8 cellular contexts compared by ENCODE assay signal in genomic region chr20:32585011-32585518, GRCh38. TPM values are rescaled to one million over a fixed set of nuclear protein-coding genes. Genes with fewer than 3 reads are reported as not detected.
A peak's percentile ranks its signal among the peaks of the same experiment; 100 is the strongest.
DNase-seq lines count a peak whose midpoint lies in the region; ATAC-seq and TF ChIP-seq lines count a peak whose summit lies in the region.

NOL4L (minus strand) TSS chr20:32585333; CDS start chr20:32584890, 443 bp downstream.

- no peak within 1 kb of the TSS for H2BK120ac ChIP-seq in mesendoderm (ENCODE audit: low read depth, low read length)

- H3K79me2 ChIP-seq in mesendoderm (ENCODE audit: control insufficient read depth, insufficient read depth, low read length) = no peaks in the 10 kb centered on the region

- no peak within 1 kb of the TSS for H4K8ac ChIP-seq in mesendoderm (ENCODE audit: low read depth, low read length)

- WGBS in endodermal cell (ENCODE audit: insufficient coverage in 1 of 2, insufficient read length in 1 of 2), 2 experiments = 0% methylated on average over 31 to 60 of the region's 72 CpGs
- no CpG with 5 or more reads among the region's 72 CpGs for WGBS in mesendoderm (ENCODE audit: extremely low coverage, insufficient coverage, low lambda C conversion rate)
- 2% methylated on average over 13 of the region's 72 CpGs for WGBS in suprapubic skin

- no peak within 1 kb of the TSS for H3K27ac ChIP-seq in endodermal cell (ENCODE audit: low read depth, low read length)
- H3K27ac ChIP-seq in mesendoderm (ENCODE audit: low read depth, low read length) = no peak within 1 kb of the TSS
- H3K27ac ChIP-seq in suprapubic skin = no peak within 1 kb of the TSS

- no peaks in the 10 kb centered on the region for H3K36me3 Mint-ChIP-seq in activated CD8-positive, alpha-beta T cell treated with anti-CD3 and anti-CD28 coated beads for 36 hours (ENCODE audit: low read depth)
- H3K36me3 Mint-ChIP-seq in endodermal cell (ENCODE audit: low read depth) = no peaks in the 10 kb centered on the region

- no peak within 1 kb of the TSS for H4K5ac ChIP-seq in mesendoderm (ENCODE audit: low read length)

- no peak within 1 kb of the TSS for H3K23ac ChIP-seq in mesendoderm (ENCODE audit: low read length)

- peak within 1 kb of the TSS; percentile 61 for H3K4me3 ChIP-seq in GM08714 (ENCODE audit: low read length)
- H3K4me3 ChIP-seq in endodermal cell (ENCODE audit: low read length) = peak within 1 kb of the TSS; percentile 75
- H3K4me3 ChIP-seq in mesendoderm (ENCODE audit: low read length) = peak within 1 kb of the TSS; percentile 1
- peak within 1 kb of the TSS; percentile 58 for H3K4me3 ChIP-seq in suprapubic skin

- H3K4me1 ChIP-seq in endodermal cell (ENCODE audit: control insufficient read depth, insufficient read depth, low read length) (no peaks in the 10 kb centered on the region), mesendoderm (ENCODE audit: control insufficient read depth, low read depth, low read length) (peaks cover 3% of the 10 kb centered on the region), suprapubic skin (peaks cover 29% of the 10 kb centered on the region)

- H2BK15ac ChIP-seq in mesendoderm (replicated peaks; ENCODE audit: low read depth) = no peak within 1 kb of the TSS

- POLR2A ChIA-PET in activated CD8-positive, alpha-beta T cell treated with anti-CD3 and anti-CD28 coated beads for 36 hours (lab: Charles Lee) = interaction anchor here (1.1 to 1.7 kb wide), 6 partner anchors 10 to 77 kb away, joined by 4 to 5 read pairs (median 4); no protein-coding TSS in a partner anchor

- peak within 1 kb of the TSS; percentile 74 for H3K4me2 ChIP-seq in mesendoderm (ENCODE audit: low read length)

- H3K4me3 Mint-ChIP-seq in activated CD8-positive, alpha-beta T cell treated with anti-CD3 and anti-CD28 coated beads for 36 hours = peak within 1 kb of the TSS; percentile 73
- H3K4me3 Mint-ChIP-seq in endodermal cell = peak within 1 kb of the TSS; percentile 58

- DNase-seq in NCI-H146 (lab: John Stamatoyannopoulos, UW) (peak; percentile 85), endodermal cell (peak; percentile 81), mesendoderm (no peak), suprapubic skin (ENCODE audit: low spot score in 2 of 2) (no peak), OCI-M2 (lab: John Stamatoyannopoulos, UW; ENCODE audit: unreplicated experiment) (no peak)
- DNase-seq in activated CD8-positive, alpha-beta T cell treated with anti-CD3 and anti-CD28 coated beads for 36 hours = peak; percentile 54

- no peak within 1 kb of the TSS for H2AK5ac ChIP-seq in mesendoderm (ENCODE audit: low read length)

- peaks cover 33% of the 10 kb centered on the region for H3K4me1 Mint-ChIP-seq in activated CD8-positive, alpha-beta T cell treated with anti-CD3 and anti-CD28 coated beads for 36 hours (ENCODE audit: low read depth)
- peaks cover 15% of the 10 kb centered on the region for H3K4me1 Mint-ChIP-seq in endodermal cell

- no peaks in the 10 kb centered on the region for H3K9me3 ChIP-seq in endodermal cell (ENCODE audit: control insufficient read depth, low read length)
- H3K9me3 ChIP-seq in suprapubic skin = no peaks in the 10 kb centered on the region

- no peak for TF ChIP-seq CTCF in activated CD8-positive, alpha-beta T cell treated with anti-CD3 and anti-CD28 coated beads for 36 hours (IDR thresholded peaks at IDR 0.05)
- TF ChIP-seq CTCF in endodermal cell (conservative IDR thresholded peaks at IDR 0.05) = no peak
- TF ChIP-seq CTCF in suprapubic skin (IDR thresholded peaks at IDR 0.05) = no peak

- no peaks in the 10 kb centered on the region for H3K36me3 ChIP-seq in endodermal cell (ENCODE audit: control insufficient read depth, insufficient read depth, low read length)
- no peaks in the 10 kb centered on the region for H3K36me3 ChIP-seq in mesendoderm (ENCODE audit: control insufficient read depth, insufficient read depth, low read length)
- H3K36me3 ChIP-seq in suprapubic skin = no peaks in the 10 kb centered on the region

- H3K4ac ChIP-seq in mesendoderm (ENCODE audit: low read depth, low read length) = peak within 1 kb of the TSS; percentile 6

- ATAC-seq in activated CD8-positive, alpha-beta T cell treated with anti-CD3 and anti-CD28 coated beads for 36 hours = peak; percentile 17
- no peak for ATAC-seq in HG03280 (IDR thresholded peaks at IDR 0.05; ENCODE audit: unreplicated experiment)

- TF ChIP-seq POLR2A in suprapubic skin (IDR thresholded peaks at IDR 0.05) = no peak

- no peaks in the 10 kb centered on the region for H3K79me1 ChIP-seq in mesendoderm (ENCODE audit: low read length)

- no peaks in the 10 kb centered on the region for H3K9me3 Mint-ChIP-seq in activated CD8-positive, alpha-beta T cell treated with anti-CD3 and anti-CD28 coated beads for 36 hours
- H3K9me3 Mint-ChIP-seq in endodermal cell = no peaks in the 10 kb centered on the region

- H3K56ac ChIP-seq in mesendoderm (ENCODE audit: low read length) = peak within 1 kb of the TSS; percentile 84

- no peak for TF ChIP-seq EP300 in suprapubic skin (IDR thresholded peaks at IDR 0.05)

- peak within 1 kb of the TSS; percentile 77 for H3K27ac Mint-ChIP-seq in activated CD8-positive, alpha-beta T cell treated with anti-CD3 and anti-CD28 coated beads for 36 hours
- no peak within 1 kb of the TSS for H3K27ac Mint-ChIP-seq in endodermal cell

- H3K9ac ChIP-seq in endodermal cell (ENCODE audit: extremely low read depth, low read length, poor library complexity, severe bottlenecking) (no peak within 1 kb of the TSS), mesendoderm (ENCODE audit: low read length) (peak within 1 kb of the TSS; percentile 53)

- peak within 1 kb of the TSS; percentile 85 for H3K18ac ChIP-seq in mesendoderm (ENCODE audit: low read length)

- no peak within 1 kb of the TSS for H2BK5ac ChIP-seq in mesendoderm (ENCODE audit: low read length)

- no peaks in the 10 kb centered on the region for H3K27me3 Mint-ChIP-seq in activated CD8-positive, alpha-beta T cell treated with anti-CD3 and anti-CD28 coated beads for 36 hours
- H3K27me3 Mint-ChIP-seq in endodermal cell (ENCODE audit: insufficient read depth) = peaks cover 51% of the 10 kb centered on the region

- intact Hi-C loops in activated CD8-positive, alpha-beta T cell treated with anti-CD3 and anti-CD28 coated beads for 36 hours (cut with micrococcal nuclease) = no loop called here

- H3K27me3 ChIP-seq in endodermal cell (ENCODE audit: control insufficient read depth, insufficient read depth, low read length, poor library complexity, severe bottlenecking) (peaks cover 25% of the 10 kb centered on the region), mesendoderm (ENCODE audit: insufficient read depth, low read length, poor library complexity) (peaks cover 10% of the 10 kb centered on the region), suprapubic skin (peaks cover 58% of the 10 kb centered on the region)

- CTCF ChIA-PET in activated CD8-positive, alpha-beta T cell treated with anti-CD3 and anti-CD28 coated beads for 36 hours (lab: Charles Lee) = interaction anchor here (1.4 kb wide), 1 partner anchor 67 kb away, joined by 3 read pairs; no protein-coding TSS in a partner anchor

RNA-seq across cellular contexts. Expression of gene NOL4L, which starts in this region (rescaled TPM):
- total RNA-seq in activated CD8-positive, alpha-beta T cell treated with anti-CD3 and anti-CD28 coated beads for 36 hours = 10 to 100 TPM; 23.3 to 23.9 TPM
- total RNA-seq in endodermal cell (10 to 100 TPM; 39.6 to 50.7 TPM), suprapubic skin (10 to 100 TPM in 1 of 4 donors, 1 to 10 TPM in 3; 2.6 to 12.8 (median 6.4) TPM)
- 44.8 TPM for polyA plus RNA-seq in endodermal cell (2013, experiment 1 of 2)
- 45.4 TPM for polyA plus RNA-seq in endodermal cell (2013, experiment 2 of 2)
- 9.5 TPM for polyA plus RNA-seq in mesendoderm (2013, experiment 1 of 2)
- polyA plus RNA-seq in mesendoderm (2013, experiment 2 of 2) = 9.0 TPM

Comparison
In these comparisons a context has a peak if more than half of its experiments do, and no peak if none do; other contexts are left out.
1. H3K4me3 ChIP-seq: peak in every context shown above with its lines; median percentile 75 in endodermal cell; 61 in GM08714; 58 in suprapubic skin; 1 in mesendoderm.
2. DNase-seq: peak in NCI-H146 (single experiment), activated CD8-positive, alpha-beta T cell treated with anti-CD3 and anti-CD28 coated beads for 36 hours (single experiment) and endodermal cell (single experiment); none in mesendoderm (single experiment), suprapubic skin (0 of 2) and OCI-M2 (single experiment).